ENCODE assay signal across 1 cellular context in genomic region chr12:116431677-116432300, GRCh38.
TF ChIP-seq lines count a peak whose summit lies in the region.

No MANE protein-coding gene starts in this region.

TF ChIP-seq in IMR-90, 13 proteins besides CTCF, POLR2A, EP300 and RAD21 (continued from another document):
- TF ChIP-seq USF2 (IDR thresholded peaks at IDR 0.05; ENCODE audit: low read depth, low read length), result no peak
- TF ChIP-seq CHD1 (IDR thresholded peaks at IDR 0.05; ENCODE audit: low read depth, low read length), result no peak
- no peak for TF ChIP-seq MXI1 (IDR thresholded peaks at IDR 0.05; ENCODE audit: borderline replicate concordance, low read depth, low read length)
- no peak for TF ChIP-seq MAZ (IDR thresholded peaks at IDR 0.05; ENCODE audit: borderline replicate concordance, low read depth, low read length)
- no peak for TF ChIP-seq FOS (IDR thresholded peaks at IDR 0.05; ENCODE audit: low read depth, low read length)
- TF ChIP-seq ELK1 (IDR thresholded peaks at IDR 0.05; ENCODE audit: borderline replicate concordance, low read depth, low read length), result no peak
- TF ChIP-seq RCOR1 (IDR thresholded peaks at IDR 0.05; ENCODE audit: insufficient replicate concordance, low read length), result no peak
- no peak for TF ChIP-seq NFE2L2 (IDR thresholded peaks at IDR 0.05; ENCODE audit: low read depth, low read length)
